Comparison of ENCODE assay signal across 11 cellular contexts in the genomic region with DNA sequence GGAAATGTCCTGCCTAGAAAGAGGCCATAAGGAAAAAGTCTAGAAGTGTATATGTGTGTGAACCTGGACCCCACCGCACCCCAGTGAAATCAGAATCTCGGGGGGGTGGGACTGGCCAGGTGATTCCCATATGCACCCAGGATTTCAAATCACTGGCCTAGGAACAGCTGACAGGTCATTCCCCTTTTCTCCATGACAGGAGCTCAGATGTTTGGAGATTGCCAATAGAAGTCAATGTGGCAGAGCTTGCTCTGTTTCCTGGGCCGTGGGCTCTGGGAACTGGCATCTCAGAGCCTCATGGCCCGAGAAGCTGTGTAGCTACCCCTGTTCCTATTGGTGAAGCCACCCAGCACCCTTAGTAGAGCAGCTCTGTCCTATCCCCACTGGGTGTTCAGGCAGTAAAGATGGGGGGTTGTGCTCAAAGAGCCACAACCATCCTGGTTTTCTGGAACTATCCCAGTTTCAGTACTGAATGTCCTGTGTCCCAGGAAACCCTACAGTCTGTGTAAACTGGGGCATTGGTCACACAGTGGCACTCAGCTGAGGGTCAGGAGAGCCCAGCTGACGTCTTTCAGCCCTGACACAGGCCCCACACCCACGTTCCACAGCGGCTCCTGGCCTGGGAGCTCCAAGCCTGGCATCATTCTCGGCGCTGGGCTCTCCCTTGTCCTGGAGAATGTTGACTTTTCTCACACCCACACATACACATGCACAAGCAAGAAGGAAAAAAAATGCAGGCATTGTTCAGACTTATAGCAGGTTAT.
DNase-seq lines count a peak whose midpoint lies in the region; ATAC-seq and TF ChIP-seq lines count a peak whose summit lies in the region.
"Had no signal": no experiment of that assay in that cellular context is flagged by ENCODE, and none has a peak within 500 bp of the region (broad histone marks: within the 10 kb centered on the region; RNA-seq: fewer than 3 reads in every experiment).

No MANE protein-coding gene starts in this region.

- no peak overlapping the region for H2AFZ ChIP-seq in parathyroid adenoma
- H2AFZ ChIP-seq: GM23338 had no signal

- peaks cover 2% of the 10 kb centered on the region for H3K36me3 Mint-ChIP-seq in effector memory CD8-positive, alpha-beta T cell (ENCODE audit: insufficient read depth)

- TF ChIP-seq CTCF in foreskin fibroblast (IDR thresholded peaks at IDR 0.05; ENCODE audit: low read depth, low read length) (no peak), parathyroid adenoma (IDR thresholded peaks at IDR 0.05) (no peak)

- H3K4me3 Mint-ChIP-seq in effector memory CD8-positive, alpha-beta T cell, result no peak overlapping the region
- H3K4me3 Mint-ChIP-seq: GM23338 had no signal

- peaks cover 0 to 6% of the 10 kb centered on the region in 2 donors for H3K4me1 Mint-ChIP-seq in effector memory CD8-positive, alpha-beta T cell (ENCODE audit: low read depth in 2 of 2)
- H3K4me1 Mint-ChIP-seq: GM23338 had no signal

- ATAC-seq in GM19324 (IDR thresholded peaks at IDR 0.05; ENCODE audit: low FRiP score, unreplicated experiment) (no peak), HG03175 (IDR thresholded peaks at IDR 0.05; ENCODE audit: unreplicated experiment) (no peak)
- no peak for ATAC-seq in effector memory CD8-positive, alpha-beta T cell (replicated peaks)
- ATAC-seq: GM23338 had no signal

- H3K27me3 ChIP-seq in adipocyte (replicated peaks; ENCODE audit: control insufficient read depth, insufficient read depth, low read length), result no peaks in the 10 kb centered on the region
- H3K27me3 ChIP-seq in parathyroid adenoma (ENCODE audit: control insufficient read depth, insufficient read depth, low read length), result no peaks in the 10 kb centered on the region

- H3K9ac ChIP-seq in adipocyte (ENCODE audit: low read length) (no peak overlapping the region), parathyroid adenoma (no peak overlapping the region)

- no peaks in the 10 kb centered on the region for H3K9me3 Mint-ChIP-seq in effector memory CD8-positive, alpha-beta T cell
- H3K9me3 Mint-ChIP-seq: GM23338 had no signal

- DNase-seq in Ammon's horn (ENCODE audit: low spot score), result peak; percentile 55
- peak; percentile 61 for DNase-seq in adipocyte (ENCODE audit: low read depth)
- peak; percentile 64 to 79 for DNase-seq in foreskin fibroblast
- no peak for DNase-seq in effector memory CD8-positive, alpha-beta T cell
- DNase-seq in HPDE6-E6E7 (ENCODE audit: extremely low spot score), result no peak
- DNase-seq: effector memory CD4-positive, alpha-beta T cell; NCI-H146 had no signal

- H3K9me3 ChIP-seq in adipocyte (ENCODE audit: control insufficient read depth, low read length) (no peaks in the 10 kb centered on the region), parathyroid adenoma (ENCODE audit: control insufficient read depth, low read length) (no peaks in the 10 kb centered on the region)

- no peaks in the 10 kb centered on the region for H3K36me3 ChIP-seq in adipocyte (ENCODE audit: control insufficient read depth, insufficient read depth, low read length, severe bottlenecking)
- no peaks in the 10 kb centered on the region for H3K36me3 ChIP-seq in parathyroid adenoma (ENCODE audit: control insufficient read depth, insufficient read depth, low read length)

- H3K4me1 ChIP-seq in adipocyte (ENCODE audit: control insufficient read depth, insufficient read depth, low read length), result peaks cover 38% of the 10 kb centered on the region
- H3K4me1 ChIP-seq in parathyroid adenoma, result no peaks in the 10 kb centered on the region

- H3K4me3 ChIP-seq in adipocyte (ENCODE audit: low read length), result no peak overlapping the region
- no peak overlapping the region for H3K4me3 ChIP-seq in foreskin fibroblast (ENCODE audit: low read depth in 1 of 2, low read length in 2 of 2)
- no peak overlapping the region for H3K4me3 ChIP-seq in parathyroid adenoma (ENCODE audit: low read depth, low read length)
- H3K4me3 ChIP-seq: GM23338 had no signal

- no peak overlapping the region for H3K27ac Mint-ChIP-seq in effector memory CD8-positive, alpha-beta T cell
- H3K27ac Mint-ChIP-seq: GM23338 had no signal

- H3K27me3 Mint-ChIP-seq in effector memory CD8-positive, alpha-beta T cell, result peaks cover 0 to 6% of the 10 kb centered on the region in 2 donors

- peak overlapping the region; percentile 75 for H3K27ac ChIP-seq in parathyroid adenoma

- no peak overlapping the region for H3K4me2 ChIP-seq in parathyroid adenoma (ENCODE audit: low read length)
- H3K4me2 ChIP-seq: GM23338 had no signal

- no peaks in the 10 kb centered on the region for H3K79me2 ChIP-seq in parathyroid adenoma

Comparison
In these comparisons a context has a peak if more than half of its experiments do, and no peak if none do; other contexts are left out.
1. DNase-seq: peak in Ammon's horn (single experiment), adipocyte (single experiment) and foreskin fibroblast (2 of 2); none in effector memory CD8-positive, alpha-beta T cell (0 of 3) and HPDE6-E6E7 (single experiment).